Comparison of ENCODE assay signal across 1 cellular context in the genomic region with DNA sequence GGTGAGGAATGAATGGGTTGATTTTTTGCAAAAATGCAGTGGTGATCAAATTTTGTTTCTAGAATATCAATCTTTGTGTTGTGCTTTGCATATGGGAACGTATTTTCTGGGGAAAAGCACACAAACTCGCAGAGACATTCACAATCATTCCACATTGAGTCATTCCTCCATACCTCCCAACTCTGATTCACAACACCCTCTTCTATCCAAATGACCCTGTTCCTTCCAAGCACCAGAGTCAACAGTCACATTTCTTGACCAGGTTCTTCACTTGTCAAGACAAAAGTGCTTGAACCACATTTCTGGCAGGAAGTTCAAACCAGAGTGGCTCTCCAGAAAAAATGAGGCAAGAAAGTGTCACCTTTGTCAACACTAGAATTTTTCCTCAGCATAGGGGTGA. TPM values are rescaled to one million over a fixed set of nuclear protein-coding genes. Genes with fewer than 3 reads are reported as not detected.
"Had no signal": no experiment of that assay in that cellular context is flagged by ENCODE, and none has a peak within 500 bp of the region (broad histone marks: within the 10 kb centered on the region; RNA-seq: fewer than 3 reads in every experiment).

No MANE protein-coding gene starts in this region.

RNA-seq across cellular contexts. Expression of a gene that starts 35.3 kb away (rescaled TPM):
- total RNA-seq: G401 had no signal
